Comparison of ENCODE assay signal across 2 cellular contexts in genomic region chr1:211621471-211622198, GRCh38.
TF ChIP-seq lines count a peak whose summit lies in the region.

No MANE protein-coding gene starts in this region.

TF ChIP-seq in IMR-90, 13 proteins besides CTCF, POLR2A, EP300 and RAD21:
- TF ChIP-seq NFE2L2 (IDR thresholded peaks at IDR 0.05; ENCODE audit: low read depth, low read length) (no peak), FOS (IDR thresholded peaks at IDR 0.05; ENCODE audit: low read depth, low read length) (no peak), USF2 (IDR thresholded peaks at IDR 0.05; ENCODE audit: low read depth, low read length) (no peak), SMC3 (IDR thresholded peaks at IDR 0.05; ENCODE audit: low read depth, low read length) (no peak), CEBPB (IDR thresholded peaks at IDR 0.05; ENCODE audit: low read depth, low read length) (no peak), MAFK (IDR thresholded peaks at IDR 0.05; ENCODE audit: low read depth, low read length) (no peak), MXI1 (IDR thresholded peaks at IDR 0.05; ENCODE audit: borderline replicate concordance, low read depth, low read length) (no peak)

TF ChIP-seq in HepG2, 621 proteins besides CTCF, POLR2A, EP300 and RAD21:
- TF ChIP-seq SATB2 (CRISPR knock-in tag; IDR thresholded peaks at IDR 0.05) (no peak), TBL1XR1 (IDR thresholded peaks at IDR 0.05; ENCODE audit: borderline replicate concordance, low read length, partially characterized antibody) (no peak), ZNF652 (CRISPR knock-in tag; IDR thresholded peaks at IDR 0.05; ENCODE audit: borderline replicate concordance, low read depth) (peak; percentile 57; the same call in 1 of the 2 replicates), ZNF407 (CRISPR knock-in tag; IDR thresholded peaks at IDR 0.05; ENCODE audit: not compliant biosample characterization) (no peak)
